ENCODE assay signal across 8 cellular contexts in genomic region chr1:89994805-89995594, GRCh38. TPM values are rescaled to one million over a fixed set of nuclear protein-coding genes. Genes with fewer than 3 reads are reported as not detected.
DNase-seq lines count a peak whose midpoint lies in the region; ATAC-seq and TF ChIP-seq lines count a peak whose summit lies in the region.

Gene ZNF326 (plus strand): TSS chr1:89995110. CDS start chr1:89995258, 148 bp downstream.

- peak in 1 of 6 experiments; percentile 17 for TF ChIP-seq CTCF in Peyer's patch (IDR thresholded peaks at IDR 0.05)
- peak in 1 of 6 experiments; percentile 12 for TF ChIP-seq CTCF in esophagus squamous epithelium (IDR thresholded peaks at IDR 0.05)

- intact Hi-C loops in esophagus squamous epithelium (cut with DNase I) = no loop called here

- DNase-seq in DMS79 (lab: John Stamatoyannopoulos, UW) (peak; percentile 97), KG1 (lab: John Stamatoyannopoulos, UW) (peak; percentile 94), Peyer's patch (peak; percentile 92 to 98 (median 98)), esophagus squamous epithelium (lab: John Stamatoyannopoulos, UW) (peak; percentile 60), myocyte (ENCODE audit: low read depth) (peak; percentile 94)
- peak; percentile 98 to 99 for DNase-seq in activated T-cell treated with anti-CD3 and anti-CD28 coated beads, Interleukin-2, amount 50 U/mL, for 48 hours
- DNase-seq in stimulated activated CD8-positive, alpha-beta memory T cell treated with anti-CD3 and anti-CD28 coated beads, Interleukin-7, amount 100 ng/mL, for 48 hours (ENCODE audit: extremely low read depth in 1 of 2, low read depth in 1 of 2) = peak; percentile 91 to 95

- H3K4me1 ChIP-seq in Peyer's patch (peaks cover 0 to 22% (median 3%) of the 10 kb centered on the region in 4 donors), esophagus squamous epithelium (peaks cover 9 to 72% (median 22%) of the 10 kb centered on the region in 3 donors)

- no peaks in the 10 kb centered on the region for H3K9me3 ChIP-seq in Peyer's patch
- H3K9me3 ChIP-seq in esophagus squamous epithelium = no peaks in the 10 kb centered on the region

- no peaks in the 10 kb centered on the region for H3K27me3 ChIP-seq in Peyer's patch
- H3K27me3 ChIP-seq in esophagus squamous epithelium = no peaks in the 10 kb centered on the region

- peak within 1 kb of the TSS; percentile 90 to 99 (median 94) for H3K27ac ChIP-seq in Peyer's patch
- peak within 1 kb of the TSS; percentile 95 to 99 (median 98) for H3K27ac ChIP-seq in esophagus squamous epithelium

- H3K36me3 ChIP-seq in Peyer's patch = peaks cover 0 to 6% (median 0%) of the 10 kb centered on the region in 3 donors
- H3K36me3 ChIP-seq in esophagus squamous epithelium = peaks cover 0 to 9% (median 0%) of the 10 kb centered on the region in 3 donors

- TF ChIP-seq POLR2A in Peyer's patch (IDR thresholded peaks at IDR 0.05) = peak; percentile 97
- peak in 3 of 4 donors; percentile 82 to 99 (median 92) for TF ChIP-seq POLR2A in esophagus squamous epithelium (IDR thresholded peaks at IDR 0.05)

- WGBS in esophagus squamous epithelium, 2 donors = 2 to 3% methylated on average over 11 to 12 of the region's 88 CpGs

- peak within 1 kb of the TSS; percentile 78 to 96 (median 96) for H3K4me3 ChIP-seq in Peyer's patch
- peak within 1 kb of the TSS; percentile 76 to 93 (median 89) for H3K4me3 ChIP-seq in esophagus squamous epithelium

- ATAC-seq in GM21723 (IDR thresholded peaks at IDR 0.05; ENCODE audit: unreplicated experiment) = peak; percentile 97

RNA-seq across cellular contexts. Expression of gene ZNF326, which starts in this region (rescaled TPM):
- total RNA-seq in Peyer's patch (10 to 100 TPM; 22.3 to 49.9 (median 47.1) TPM), esophagus squamous epithelium (10 to 100 TPM in 3 of 4 donors, 1 to 10 TPM in 1; 7.9 to 25.3 (median 18.8) TPM), myocyte (4.3 and 7.2 TPM in 2 replicates)
- 9.5 TPM for polyA plus RNA-seq in myocyte (2012)

Comparison
In these comparisons a context has a peak if more than half of its experiments do, and no peak if none do; other contexts are left out.
1. Peak in every context shown above with its lines: DNase-seq, ATAC-seq, H3K4me3 ChIP-seq and H3K27ac ChIP-seq.